Comparison of ENCODE assay signal across 8 cellular contexts in the genomic region with DNA sequence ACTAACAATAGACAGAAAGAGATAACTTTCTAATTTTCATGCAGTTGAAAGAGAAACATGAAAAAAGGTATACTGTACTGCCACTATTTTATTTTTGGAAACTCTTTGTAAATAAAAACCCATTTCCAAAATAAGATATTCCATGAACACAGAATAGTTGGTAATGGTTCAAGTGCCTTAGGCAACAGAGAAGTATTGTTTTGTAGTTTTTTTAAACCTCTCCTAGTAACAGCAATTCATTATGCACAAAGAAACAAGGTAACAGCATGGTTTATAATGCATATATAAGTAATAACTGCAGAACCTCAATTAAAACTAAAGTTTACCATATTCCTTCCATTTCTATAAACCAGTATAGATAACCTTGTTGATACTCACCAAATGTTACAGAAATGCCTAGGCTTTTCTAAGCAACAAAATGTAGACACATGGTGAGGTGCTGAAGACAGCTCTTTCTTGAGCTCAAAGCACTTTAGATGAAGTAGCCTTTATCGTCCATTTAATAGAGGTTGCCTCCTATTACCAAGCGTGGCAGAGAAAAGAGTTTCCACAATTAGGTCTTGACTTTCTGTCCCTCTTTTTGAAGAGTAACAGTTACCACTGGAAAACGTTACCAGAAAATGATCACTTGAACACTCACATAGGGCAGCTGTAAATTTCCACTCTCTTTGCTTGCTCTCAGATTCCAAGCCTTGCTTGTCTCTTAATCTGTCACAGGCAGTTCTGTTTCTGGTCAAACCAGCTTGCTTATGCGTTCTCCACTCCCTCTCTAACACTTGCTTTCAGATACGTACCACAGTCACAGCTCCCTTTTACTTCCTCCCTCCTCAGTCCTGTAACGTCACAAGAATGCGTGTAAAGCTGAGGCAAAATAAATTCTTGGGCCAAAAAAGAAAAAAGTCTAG. TPM values are rescaled to one million over a fixed set of nuclear protein-coding genes. Genes with fewer than 3 reads are reported as not detected.
A peak's percentile ranks its signal among the peaks of the same experiment; 100 is the strongest.
DNase-seq lines count a peak whose midpoint lies in the region; ATAC-seq and TF ChIP-seq lines count a peak whose summit lies in the region.

No MANE protein-coding gene starts in this region.

- intact Hi-C loops in CD14-positive monocyte (cut with micrococcal nuclease) (no loop called here), activated B cell treated with CpG ODN at 0.5 μM for 24 hours (cut with micrococcal nuclease) (no loop called here), posterior cingulate gyrus (cut with DNase I) (no loop called here)

- H3K9me3 Mint-ChIP-seq in CD14-positive monocyte: peaks cover 11 to 23% (median 16%) of the 10 kb centered on the region in 7 donors
- H3K9me3 Mint-ChIP-seq in activated B cell treated with CpG ODN at 0.5 μM for 24 hours: peaks cover 22% of the 10 kb centered on the region

- peaks cover 4% of the 10 kb centered on the region for H3K79me2 ChIP-seq in hepatocyte

- H3K4me3 Mint-ChIP-seq in CD14-positive monocyte (peak overlapping the region; percentile 39 to 51), activated B cell treated with CpG ODN at 0.5 μM for 24 hours (peak overlapping the region; percentile 56)

- H3K36me3 Mint-ChIP-seq in CD14-positive monocyte: peaks cover 0 to 2% of the 10 kb centered on the region in 2 donors
- H3K36me3 Mint-ChIP-seq in activated B cell treated with CpG ODN at 0.5 μM for 24 hours (ENCODE audit: low read depth): peaks cover 21% of the 10 kb centered on the region

- peak overlapping the region; percentile 65 for H3K4me2 ChIP-seq in hepatocyte

- H3K27ac Mint-ChIP-seq in CD14-positive monocyte (peak overlapping the region in 5 of 7 donors; percentile 1 to 52 (median 10)), activated B cell treated with CpG ODN at 0.5 μM for 24 hours (no peak overlapping the region)

- CTCF ChIA-PET in activated B cell treated with CpG ODN at 0.5 μM for 24 hours (lab: Charles Lee): no interaction called here

- DNase-seq in CD14-positive monocyte (ENCODE audit: low spot score): no peak
- DNase-seq in activated B cell treated with CpG ODN at 0.5 μM for 24 hours: no peak
- peak; percentile 71 for DNase-seq in hepatocyte (ENCODE audit: low spot score)
- no peak for DNase-seq in posterior cingulate gyrus

- no peaks in the 10 kb centered on the region for H3K9me3 ChIP-seq in hepatocyte (ENCODE audit: low read depth)

- peaks cover 0 to 2% (median 0%) of the 10 kb centered on the region in 3 donors for H3K27me3 Mint-ChIP-seq in CD14-positive monocyte (ENCODE audit: low read depth in 3 of 3)
- H3K27me3 Mint-ChIP-seq in activated B cell treated with CpG ODN at 0.5 μM for 24 hours: no peaks in the 10 kb centered on the region

- H3K4me1 Mint-ChIP-seq in CD14-positive monocyte (peaks cover 10% of the 10 kb centered on the region), activated B cell treated with CpG ODN at 0.5 μM for 24 hours (peaks cover 8% of the 10 kb centered on the region)

- no peaks in the 10 kb centered on the region for H4K20me1 ChIP-seq in hepatocyte (ENCODE audit: insufficient read depth, poor library complexity, severe bottlenecking)

- no peaks in the 10 kb centered on the region for H3K27me3 ChIP-seq in hepatocyte

- no peak overlapping the region for H3K4me3 ChIP-seq in hepatocyte
- H3K4me3 ChIP-seq in skin epidermis: peak overlapping the region in 2 of 7 experiments; percentile 6 to 20

- no peaks in the 10 kb centered on the region for H3K4me1 ChIP-seq in hepatocyte (ENCODE audit: insufficient read depth)

- H3K27ac ChIP-seq in hepatocyte (peak overlapping the region; percentile 74), skin epidermis (peak overlapping the region in 14 of 21 experiments; percentile 2 to 81 (median 44))

- 16% methylated on average over 7 of the region's 7 CpGs for WGBS in hepatocyte (ENCODE audit: low lambda C conversion rate, missing lambda C conversion rate)

- H3K9me2 ChIP-seq in hepatocyte (replicated peaks; ENCODE audit: insufficient read depth): no peaks in the 10 kb centered on the region

- POLR2A ChIA-PET in activated B cell treated with CpG ODN at 0.5 μM for 24 hours (lab: Charles Lee): no interaction called here

- ATAC-seq in HG02759 (IDR thresholded peaks at IDR 0.05; ENCODE audit: unreplicated experiment) (peak; percentile 57), activated B cell treated with CpG ODN at 0.5 μM for 24 hours (ENCODE audit: low read depth) (peak; percentile 76), GM21786 (IDR thresholded peaks at IDR 0.05; ENCODE audit: unreplicated experiment) (no peak), GM18909 (IDR thresholded peaks at IDR 0.05; ENCODE audit: poor library complexity, unreplicated experiment) (no peak)

- TF ChIP-seq CTCF in CD14-positive monocyte (IDR thresholded peaks at IDR 0.05) (no peak), activated B cell treated with CpG ODN at 0.5 μM for 24 hours (IDR thresholded peaks at IDR 0.05) (no peak), hepatocyte (IDR thresholded peaks at IDR 0.05; ENCODE audit: poor library complexity) (no peak)

- no peaks in the 10 kb centered on the region for H3K36me3 ChIP-seq in hepatocyte (replicated peaks; ENCODE audit: insufficient read depth, low read depth)

- peak overlapping the region; percentile 3 for H2AFZ ChIP-seq in hepatocyte

RNA-seq across cellular contexts. Expression of a gene that starts 42.9 kb away (rescaled TPM):
- polyA plus RNA-seq in CD14-positive monocyte (1 to 10 TPM; 2.7 to 5.1 TPM), hepatocyte (12.7 and 13.7 TPM in 2 replicates)
- total RNA-seq in activated B cell treated with CpG ODN at 0.5 μM for 24 hours (3.4 and 4.0 TPM in 2 replicates), hepatocyte (20.1 and 20.4 TPM in 2 replicates)

RNA-seq across cellular contexts. Expression of a gene that starts 43.1 kb away (rescaled TPM):
- polyA plus RNA-seq in CD14-positive monocyte (1 to 10 TPM; 4.8 to 6.8 TPM), hepatocyte (7.0 and 8.9 TPM in 2 replicates)
- total RNA-seq in activated B cell treated with CpG ODN at 0.5 μM for 24 hours (23.6 and 25.1 TPM in 2 replicates), hepatocyte (14.5 and 17.1 TPM in 2 replicates)

Comparison
In these comparisons a context has a peak if more than half of its experiments do, and no peak if none do; other contexts are left out.
1. ATAC-seq: peak in HG02759 (single experiment) and activated B cell treated with CpG ODN at 0.5 μM for 24 hours (single experiment); none in GM21786 (single experiment) and GM18909 (single experiment).